10 cellular contexts compared by ENCODE assay signal in genomic region chr1:21325731-21326387, GRCh38. TPM values are rescaled to one million over a fixed set of nuclear protein-coding genes. Genes with fewer than 3 reads are reported as not detected.
A peak's percentile ranks its signal among the peaks of the same experiment; 100 is the strongest.
DNase-seq lines count a peak whose midpoint lies in the region; ATAC-seq, FAIRE-seq and TF ChIP-seq lines count a peak whose summit lies in the region.
"Had no signal": no experiment of that assay in that cellular context is flagged by ENCODE, and none has a peak within 500 bp of the region (broad histone marks: within the 10 kb centered on the region; RNA-seq: fewer than 3 reads in every experiment).

No MANE protein-coding gene starts in this region.

- DNase-seq in IMR-90 (no peak), HepG2 (ENCODE audit: low spot score) (no peak), MG63 (no peak), DMS79 treated with DMSO at 0.1 percent for 48 hours (lab: John Stamatoyannopoulos, UW) (no peak), SHP77 treated with DMSO at 0.1 percent for 48 hours (lab: John Stamatoyannopoulos, UW) (no peak)
- DNase-seq: left cardiac atrium, NCI-H526 treated with DMSO at 0.1 percent for 48 hours had no signal

- POLR2A ChIA-PET in IMR-90 (lab: Charles Lee; ENCODE audit: unreplicated experiment) (no interaction called here), HepG2 (lab: Yijun Ruan, JAX) (interaction anchor here (1.2 to 5.5 kb wide), 3 partner anchors 12 to 56 kb away, joined by 5 to 43 read pairs (median 13); no protein-coding TSS in a partner anchor)

- peak overlapping the region; percentile 93 for H2BK120ac ChIP-seq in IMR-90 (ENCODE audit: low read depth, low read length)

- H2AFZ ChIP-seq in IMR-90 (replicated peaks; ENCODE audit: low read length, poor library complexity) (no peak overlapping the region), HepG2 (ENCODE audit: low read length) (no peak overlapping the region)

- H3K27me3 ChIP-seq in IMR-90 (ENCODE audit: control insufficient read depth, insufficient read depth, low read length) (no peaks in the 10 kb centered on the region), HepG2 (ENCODE audit: control insufficient read depth in 1 of 2, insufficient read depth in 2 of 2, low read length in 2 of 2) (no peaks in the 10 kb centered on the region), MG63 (no peaks in the 10 kb centered on the region)

- H4K20me1 ChIP-seq in IMR-90 (ENCODE audit: insufficient read depth, low read length) (0 out of 2 replicates have a peak, but pooled peaks cover 10% of the 10 kb centered on the region), HepG2 (ENCODE audit: insufficient read depth, low read length) (no peaks in the 10 kb centered on the region)

- H3K23ac ChIP-seq in IMR-90 (ENCODE audit: low read depth, low read length): peak overlapping the region; percentile 96; the same call in 1 of the 2 replicates

- peak overlapping the region; percentile 95 for H2BK20ac ChIP-seq in IMR-90 (ENCODE audit: low read depth, low read length)

- H3K56ac ChIP-seq in IMR-90 (ENCODE audit: extremely low read depth, insufficient read depth, low read length): 0 out of 2 replicates have a peak overlapping the region, but pooled peaks have one; percentile 10

- H2BK15ac ChIP-seq in IMR-90 (ENCODE audit: low read depth, low read length): peak overlapping the region; percentile 85; the same call in 2 of the 3 replicates

- H2AK5ac ChIP-seq in IMR-90 (ENCODE audit: low read depth, low read length): peak overlapping the region; percentile 86

- H3K27ac ChIP-seq in IMR-90 (ENCODE audit: insufficient read depth, low read length) (peak overlapping the region; percentile 95), adipose tissue (ENCODE audit: low read depth, low read length) (peak overlapping the region; percentile 51), HepG2 (ENCODE audit: extremely low read length, insufficient read depth, low read length) (peak overlapping the region; percentile 20)

- ATAC-seq in IMR-90 (ENCODE audit: low read depth): no peak
- no peak for ATAC-seq in HepG2
- no peak for ATAC-seq in stimulated activated memory B cell treated with anti-CD40 and anti-IgM and Interleukin-4, amounts not matched to agents 10 μg/mL and 1 μg/mL and 100 μg/mL, for 72 hours
- ATAC-seq in GM18870 (IDR thresholded peaks at IDR 0.05; ENCODE audit: unreplicated experiment): no peak

- H4K8ac ChIP-seq in IMR-90 (ENCODE audit: low read depth in 2 of 2, low read length in 2 of 2): peak overlapping the region; percentile 75 to 84

- H3K9ac ChIP-seq in IMR-90 (ENCODE audit: low read depth, low read length) (0 out of 2 replicates have a peak overlapping the region, but pooled peaks have one; percentile 17), HepG2 (ENCODE audit: insufficient read depth, low read depth, low read length) (no peak overlapping the region)

- H3K4me1 Mint-ChIP-seq in stimulated activated memory B cell treated with anti-CD40 and anti-IgM and Interleukin-4, amounts not matched to agents 10 μg/mL and 1 μg/mL and 100 μg/mL, for 72 hours: peaks cover 97% of the 10 kb centered on the region

- 92% methylated on average over 5 of the region's 19 CpGs; no CpG with 5 or more reads in 1 of the 2 experiments for WGBS in IMR-90 (ENCODE audit: extremely low coverage in 2 of 2, insufficient read length in 1 of 2), 2 experiments
- 66 to 71% (median 68%) methylated on average over 19 of the region's 19 CpGs for WGBS in adipose tissue, 3 donors
- 47% methylated on average over 14 of the region's 19 CpGs for WGBS in HepG2 (ENCODE audit: low lambda C conversion rate)

- FAIRE-seq in HepG2 (lab: Jason Lieb, UNC): no peak

- no peaks in the 10 kb centered on the region for H3K27me3 Mint-ChIP-seq in stimulated activated memory B cell treated with anti-CD40 and anti-IgM and Interleukin-4, amounts not matched to agents 10 μg/mL and 1 μg/mL and 100 μg/mL, for 72 hours

- H4K5ac ChIP-seq in IMR-90 (ENCODE audit: low read depth, low read length): peak overlapping the region; percentile 44

- H3K79me1 ChIP-seq in IMR-90 (ENCODE audit: low read depth in 1 of 2, low read length in 2 of 2): peaks cover 56 to 92% of the 10 kb centered on the region in 2 experiments

- in situ Hi-C loops in IMR-90 (cut with MboI; ENCODE audit: low sequenced_read_pairs) (no loop called here), HepG2 (cut with HindIII; ENCODE audit: extremely low pct_ligation_motif_present, low pct_unique_long_range_greater_than_20kb) (no loop called here)

- peaks cover 26% of the 10 kb centered on the region for H3K36me3 Mint-ChIP-seq in stimulated activated memory B cell treated with anti-CD40 and anti-IgM and Interleukin-4, amounts not matched to agents 10 μg/mL and 1 μg/mL and 100 μg/mL, for 72 hours

- peak overlapping the region; percentile 89 for H4K91ac ChIP-seq in IMR-90 (ENCODE audit: insufficient read depth, low read depth, low read length)

- H3K9me3 ChIP-seq in IMR-90 (ENCODE audit: control insufficient read depth, insufficient read depth, low read length): no peaks in the 10 kb centered on the region
- no peaks in the 10 kb centered on the region for H3K9me3 ChIP-seq in HepG2 (ENCODE audit: low read length)
- no peaks in the 10 kb centered on the region for H3K9me3 ChIP-seq in MG63

- peaks cover 36% of the 10 kb centered on the region for H3K9me1 ChIP-seq in IMR-90 (ENCODE audit: insufficient read depth, low read length)

- H3K14ac ChIP-seq in IMR-90 (replicated peaks; ENCODE audit: low read depth, low read length): peak overlapping the region; percentile 74

- peak overlapping the region; percentile 100 for H3K4ac ChIP-seq in IMR-90 (ENCODE audit: low read depth, low read length)

- H3K4me1 ChIP-seq in IMR-90 (ENCODE audit: control insufficient read depth, insufficient read depth, low read length) (peaks cover 62% of the 10 kb centered on the region), HepG2 (ENCODE audit: insufficient read depth, low read length) (peaks cover 100% of the 10 kb centered on the region)

- H3K9me3 Mint-ChIP-seq in stimulated activated memory B cell treated with anti-CD40 and anti-IgM and Interleukin-4, amounts not matched to agents 10 μg/mL and 1 μg/mL and 100 μg/mL, for 72 hours: no peaks in the 10 kb centered on the region

- BruUV-seq in IMR-90 (replicated peaks; lab: Mats Ljungman, UMichigan): no TSS peak
- BruUV-seq in HepG2 (replicated peaks; lab: Mats Ljungman, UMichigan): no TSS peak

- TF ChIP-seq RAD21 in IMR-90 (IDR thresholded peaks at IDR 0.05; ENCODE audit: low read length) (no peak), HepG2 (CRISPR knock-in tag; IDR thresholded peaks at IDR 0.05) (no peak)

- TF ChIP-seq POLR2A in IMR-90 (IDR thresholded peaks at IDR 0.05; ENCODE audit: low read depth, low read length): no peak
- no peak for TF ChIP-seq POLR2A in HepG2 (IDR thresholded peaks at IDR 0.05; ENCODE audit: insufficient read depth in 1 of 2, low read depth in 2 of 2, low read length in 2 of 2)

- peak overlapping the region; percentile 100 for H2BK5ac ChIP-seq in IMR-90 (ENCODE audit: low read depth, low read length, poor library complexity, severe bottlenecking)

- H3K36me3 ChIP-seq in IMR-90 (ENCODE audit: control insufficient read depth, insufficient read depth, low read length) (peaks cover 11% of the 10 kb centered on the region), HepG2 (replicated peaks in 1 of 2; ENCODE audit: control insufficient read depth in 1 of 2, insufficient read depth in 2 of 2, low read length in 2 of 2) (no peaks in the 10 kb centered on the region), MG63 (no peaks in the 10 kb centered on the region)

- peak overlapping the region; percentile 58 for H3K4me3 Mint-ChIP-seq in stimulated activated memory B cell treated with anti-CD40 and anti-IgM and Interleukin-4, amounts not matched to agents 10 μg/mL and 1 μg/mL and 100 μg/mL, for 72 hours

- H3K4me2 ChIP-seq in IMR-90 (ENCODE audit: low read depth, low read length) (peak overlapping the region; percentile 10; the same call in 1 of the 2 replicates), HepG2 (ENCODE audit: low read depth, low read length) (peak overlapping the region; percentile 53)

- intact Hi-C loops in IMR-90 (cut with micrococcal nuclease) (no loop called here), HepG2 (cut with micrococcal nuclease; ENCODE audit: unreplicated experiment) (no loop called here)

- H3K79me2 ChIP-seq in HepG2 (ENCODE audit: insufficient read depth, low read length): peaks cover 4% of the 10 kb centered on the region

- H2AK9ac ChIP-seq in IMR-90 (replicated peaks; ENCODE audit: low read depth, low read length, poor library complexity): peak overlapping the region; percentile 79

- CTCF ChIA-PET in IMR-90 (lab: Yijun Ruan, JAX): interaction anchor here (1.0 to 1.4 kb wide), 3 partner anchors 8 to 23 kb away, joined by 3 to 5 read pairs (median 3); no protein-coding TSS in a partner anchor
- CTCF ChIA-PET in HepG2 (lab: Yijun Ruan, JAX; ENCODE audit: low intra/inter-chr PET ratio, low total read pairs): no interaction called here

- dilution Hi-C loops in IMR-90 (cut with HindIII; ENCODE audit: low sequenced_read_pairs, unreplicated experiment): no loop called here

- peak overlapping the region; percentile 94 for H3K18ac ChIP-seq in IMR-90 (ENCODE audit: low read depth, low read length)

- TF ChIP-seq CTCF in IMR-90 (conservative IDR thresholded peaks at IDR 0.05; ENCODE audit: low read depth, low read length): no peak
- no peak for TF ChIP-seq CTCF in HepG2 (CRISPR knock-in tag; IDR thresholded peaks at IDR 0.05)

- H3K27ac Mint-ChIP-seq in stimulated activated memory B cell treated with anti-CD40 and anti-IgM and Interleukin-4, amounts not matched to agents 10 μg/mL and 1 μg/mL and 100 μg/mL, for 72 hours: peak overlapping the region; percentile 89

- TF ChIP-seq EP300 in HepG2 (IDR thresholded peaks at IDR 0.05; ENCODE audit: low read depth in 2 of 2, low read length in 2 of 2): no peak
- TF ChIP-seq EP300 in HepG2 (CRISPR knock-in tag; IDR thresholded peaks at IDR 0.05; ENCODE audit: borderline replicate concordance): no peak

- H3K4me3 ChIP-seq in IMR-90 (ENCODE audit: insufficient read depth, low read depth, low read length): no peak overlapping the region
- H3K4me3 ChIP-seq in HepG2 (replicated peaks in 1 of 3; ENCODE audit: insufficient read depth in 1 of 3, low read depth in 2 of 3, low read length in 3 of 3): peak overlapping the region in 1 of 3 experiments; percentile 11; a peak in 1 of 6 replicates
- H3K4me3 ChIP-seq in MG63: no peak overlapping the region

RNA-seq across cellular contexts. Expression of gene ECE1, which starts 35.6 kb away (rescaled TPM):
- 60.0 and 61.8 TPM in 2 replicates for total RNA-seq in IMR-90 (2012; rRNA removed)
- 124 and 133 TPM in 2 replicates for polyA plus RNA-seq in IMR-90 (2012; rRNA removed)
- 90.4 and 122 TPM in 2 replicates for polyA plus RNA-seq in IMR-90 (2012; cell fraction: cytosol; rRNA removed)
- polyA plus RNA-seq in IMR-90 (2012; cell fraction: nucleus; rRNA removed; ENCODE audit: low replicate concordance): 71.7 and 82.4 TPM in 2 replicates
- 100 to 1,000 TPM in 1 of 3 donors, 10 to 100 TPM in 2; 63.8 to 110 (median 65.3) TPM for polyA plus RNA-seq in adipose tissue
- total RNA-seq in HepG2 (2016; rRNA removed; fragmentation: Illumina TruSeq; extraction: Trizol): 11.1 and 21.2 TPM in 2 replicates
- 3.1 and 4.6 TPM in 2 replicates for total RNA-seq in HepG2 (2016; cell fraction: cytosol; rRNA removed; fragmentation: Illumina TruSeq; extraction: Trizol; ENCODE audit: low read depth)
- 8.0 and 21.1 TPM in 2 replicates for total RNA-seq in HepG2 (2016; cell fraction: insoluble cytoplasmic fraction; rRNA removed; fragmentation: Illumina TruSeq; extraction: Trizol)
- total RNA-seq in HepG2 (2016; cell fraction: membrane; rRNA removed; fragmentation: Illumina TruSeq; extraction: Trizol): 5.2 and 6.6 TPM in 2 replicates
- total RNA-seq in HepG2 (2016; cell fraction: nucleus; rRNA removed; fragmentation: Illumina TruSeq; extraction: Trizol): 18.9 and 25.8 TPM in 2 replicates
- polyA plus RNA-seq in HepG2 (2011; rRNA removed): 13.5 and 17.0 TPM in 2 replicates
- 7.9 and 8.8 TPM in 2 replicates for polyA plus RNA-seq in HepG2 (2011; cell fraction: cytosol; rRNA removed)
- 20.3 and 20.8 TPM in 2 replicates for polyA plus RNA-seq in HepG2 (2011; cell fraction: nucleus; rRNA removed)
- 23.5 and 24.3 TPM in 2 replicates for polyA plus RNA-seq in HepG2 (2012)
- polyA plus RNA-seq in HepG2 (2016; cell fraction: cytosol; fragmentation: Illumina TruSeq; extraction: Trizol; ENCODE audit: low read depth): 1.8 TPM in 2 replicates
- 8.3 and 10.9 TPM in 2 replicates for polyA plus RNA-seq in HepG2 (2016; cell fraction: insoluble cytoplasmic fraction; fragmentation: Illumina TruSeq; extraction: Trizol; ENCODE audit: low read depth)
- 2.8 and 3.4 TPM in 2 replicates for polyA plus RNA-seq in HepG2 (2016; cell fraction: membrane; fragmentation: Illumina TruSeq; extraction: Trizol; ENCODE audit: low read depth)
- 36.4 and 38.3 TPM in 2 replicates for polyA plus RNA-seq in HepG2 (2016; cell fraction: nucleus; fragmentation: Illumina TruSeq; extraction: Trizol; ENCODE audit: insufficient read depth, low read depth)
- polyA minus RNA-seq in HepG2 (2011; rRNA and poly(A)+ RNA removed; ENCODE audit: low replicate concordance): 34.0 and 41.6 TPM in 2 replicates
- 9.9 and 11.8 TPM in 2 replicates for polyA minus RNA-seq in HepG2 (2011; cell fraction: cytosol; rRNA and poly(A)+ RNA removed)
- 11.3 and 11.4 TPM in 2 replicates for polyA minus RNA-seq in HepG2 (2011; cell fraction: nucleus; rRNA and poly(A)+ RNA removed)
- total RNA-seq in MG63 (2014; rRNA removed; shearing (Covaris generic); ENCODE audit: low replicate concordance): 10.5 and 11.4 TPM in 2 replicates

Comparison
In these comparisons a context has a peak if more than half of its experiments do, and no peak if none do; other contexts are left out.
1. H3K27ac ChIP-seq: peak in every context shown above with its lines; median percentile 95 in IMR-90; 51 in adipose tissue; 20 in HepG2.